Comparison of ENCODE assay signal across 9 cellular contexts in the genomic region with DNA sequence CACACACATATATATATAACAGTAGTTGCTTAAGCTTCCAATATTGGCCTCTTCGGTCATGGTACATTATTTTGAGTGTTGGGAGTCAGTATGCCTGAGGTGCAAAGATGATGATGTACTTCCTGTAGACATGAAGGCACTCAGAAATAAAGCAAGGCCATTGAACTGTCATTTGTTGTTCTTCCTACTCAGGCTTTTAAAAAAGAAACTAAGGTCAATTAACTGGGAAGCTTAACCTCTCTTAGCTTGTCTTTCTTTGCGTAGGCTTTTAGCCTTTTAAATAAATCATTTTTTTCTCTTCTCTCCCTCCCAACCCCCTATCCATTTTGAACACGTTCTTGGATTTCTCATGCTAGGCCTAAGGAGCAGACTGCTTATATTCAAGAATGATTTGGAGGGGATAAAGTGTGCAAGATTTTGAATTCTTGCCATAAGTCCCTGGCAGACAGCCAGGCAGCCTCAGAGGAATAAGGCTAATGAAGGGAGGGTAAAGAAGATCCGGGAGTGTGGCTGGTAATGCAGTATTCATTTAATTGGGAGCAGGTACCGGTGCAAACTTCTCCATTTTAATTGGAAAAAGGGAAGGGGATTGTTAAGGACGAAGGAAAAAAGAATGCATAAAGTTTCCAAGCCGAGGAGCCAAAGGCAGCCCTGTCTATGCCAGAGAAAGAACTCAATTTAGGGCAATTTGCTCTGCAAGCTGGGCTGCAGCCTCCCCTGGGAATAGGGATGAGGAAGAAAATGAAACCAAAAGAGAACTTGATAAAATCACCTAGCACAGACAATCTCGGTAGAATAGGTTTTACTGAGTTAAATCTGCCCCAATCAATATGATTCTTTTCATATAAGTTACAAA.
DNase-seq lines count a peak whose midpoint lies in the region; ATAC-seq, FAIRE-seq and TF ChIP-seq lines count a peak whose summit lies in the region.
"Had no signal": no experiment of that assay in that cellular context is flagged by ENCODE, and none has a peak within 500 bp of the region (broad histone marks: within the 10 kb centered on the region; RNA-seq: fewer than 3 reads in every experiment).

No MANE protein-coding gene starts in this region.

- in situ Hi-C loops in astrocyte of the spinal cord (cut with HindIII; ENCODE audit: low sequenced_read_pairs): no loop called here

- no peak overlapping the region for H3K27ac ChIP-seq in kidney (ENCODE audit: low read depth in 2 of 2, low read length in 2 of 2)

- no peak for ATAC-seq in HG03432 (IDR thresholded peaks at IDR 0.05; ENCODE audit: unreplicated experiment)
- ATAC-seq in HG03571 (IDR thresholded peaks at IDR 0.05; ENCODE audit: unreplicated experiment): no peak

- no peak overlapping the region for H3K27ac Mint-ChIP-seq in osteocyte (ENCODE audit: unreplicated experiment)

- TF ChIP-seq CTCF in astrocyte of the spinal cord (IDR thresholded peaks at IDR 0.05; ENCODE audit: low read depth, low read length) (no peak), osteocyte (IDR thresholded peaks at IDR 0.05) (no peak), kidney (IDR thresholded peaks at IDR 0.05; ENCODE audit: borderline replicate concordance, extremely low read depth, insufficient read depth) (no peak)

- intact Hi-C loops in kidney (cut with DNase I): no loop called here

- no peaks in the 10 kb centered on the region for H3K9me3 Mint-ChIP-seq in osteocyte (ENCODE audit: unreplicated experiment)

- no peaks in the 10 kb centered on the region for H3K36me3 Mint-ChIP-seq in osteocyte (ENCODE audit: unreplicated experiment)

- no peaks in the 10 kb centered on the region for H3K36me3 ChIP-seq in kidney (ENCODE audit: control insufficient read depth in 1 of 2, insufficient read depth in 2 of 2, low read length in 2 of 2)

- no peak for FAIRE-seq in kidney (lab: Jason Lieb, UNC)

- H3K9ac ChIP-seq in kidney (ENCODE audit: low read length in 2 of 2): no peak overlapping the region

- no peaks in the 10 kb centered on the region for H3K4me1 ChIP-seq in kidney (ENCODE audit: control insufficient read depth in 1 of 2, insufficient read depth in 1 of 2, low read depth in 1 of 2, low read length in 2 of 2)

- no peaks in the 10 kb centered on the region for H3K27me3 Mint-ChIP-seq in osteocyte (ENCODE audit: unreplicated experiment)

- no peaks in the 10 kb centered on the region for H3K9me3 ChIP-seq in kidney (ENCODE audit: control insufficient read depth in 1 of 2, low read length in 2 of 2)

- peaks cover 12% of the 10 kb centered on the region for H3K4me1 Mint-ChIP-seq in osteocyte (ENCODE audit: unreplicated experiment)

- DNase-seq in DMS153 (lab: John Stamatoyannopoulos, UW) (peak; percentile 46), NCI-H2029 treated with DMSO at 0.1 percent for 48 hours (lab: John Stamatoyannopoulos, UW) (peak; percentile 2), astrocyte of the spinal cord (ENCODE audit: low read depth, low spot score) (peak; percentile 47), osteocyte (ENCODE audit: extremely low spot score, unreplicated experiment) (no peak), T1000 (lab: John Stamatoyannopoulos, UW) (no peak), kidney (no peak)
- DNase-seq: activated CD4-positive, alpha-beta T cell treated with anti-CD3 and anti-CD28 coated beads, Interleukin-2, amount 50 U/mL, for 48 hours had no signal

- H3K4me3 ChIP-seq in astrocyte of the spinal cord (ENCODE audit: low read depth, low read length) (peak overlapping the region; percentile 21), kidney (ENCODE audit: low read length in 2 of 2) (peak overlapping the region in 1 of 2 donors; percentile 13)

- H3K4me3 Mint-ChIP-seq in osteocyte (ENCODE audit: unreplicated experiment): peak overlapping the region; percentile 38

Comparison
In these comparisons a context has a peak if more than half of its experiments do, and no peak if none do; other contexts are left out.
1. DNase-seq: peak in DMS153 (single experiment), NCI-H2029 treated with DMSO at 0.1 percent for 48 hours (single experiment) and astrocyte of the spinal cord (single experiment); none in osteocyte (single experiment), T1000 (single experiment) and kidney (single experiment).